In the genomic region with DNA sequence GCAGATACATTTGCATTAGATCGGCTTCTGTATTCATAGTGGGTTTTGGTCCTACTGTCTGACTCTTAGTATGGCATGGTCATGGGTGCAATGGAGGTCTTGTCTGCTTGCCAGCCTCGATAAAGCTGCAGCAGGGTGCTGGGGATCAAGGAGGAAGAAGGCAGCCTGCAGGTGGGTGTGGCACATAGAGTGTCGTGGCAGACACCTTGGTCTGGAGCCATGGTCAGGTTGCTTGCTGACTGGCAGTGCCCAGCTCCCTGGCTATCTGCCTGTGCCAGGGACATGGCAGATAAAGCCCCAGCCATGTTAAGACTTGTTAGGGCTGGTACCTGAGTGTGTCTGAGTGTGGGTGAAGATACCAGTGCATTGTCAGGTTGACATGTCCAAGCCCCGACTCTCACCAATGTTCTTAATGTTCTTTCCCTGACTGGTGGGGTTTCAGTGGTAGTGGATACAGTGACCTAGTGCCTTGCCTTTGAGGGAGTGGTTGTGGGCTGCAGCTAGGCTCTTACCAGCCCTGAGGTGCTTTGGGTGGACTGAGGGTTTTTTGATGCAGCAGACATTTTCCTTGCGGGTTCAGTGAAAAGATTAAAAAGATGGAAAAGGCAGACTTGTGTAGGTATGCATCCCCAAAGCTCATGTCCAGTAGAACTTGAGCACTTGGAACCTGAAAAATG, we compare ENCODE assay signal across 1 cellular context.
TF ChIP-seq lines count a peak whose summit lies in the region.

No MANE protein-coding gene starts in this region.

TF ChIP-seq in HCT116, 20 proteins besides CTCF, POLR2A, EP300 and RAD21 (continued from another document):
- TF ChIP-seq ZBTB33 (IDR thresholded peaks at IDR 0.05; ENCODE audit: extremely low read depth, insufficient replicate concordance, low read length) = no peak
- TF ChIP-seq, protein P1, sequence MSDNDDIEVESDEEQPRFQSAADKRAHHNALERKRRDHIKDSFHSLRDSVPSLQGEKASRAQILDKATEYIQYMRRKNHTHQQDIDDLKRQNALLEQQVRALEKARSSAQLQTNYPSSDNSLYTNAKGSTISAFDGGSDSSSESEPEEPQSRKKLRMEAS (IDR thresholded peaks at IDR 0.05) = no peak
- no peak for TF ChIP-seq SP1 (IDR thresholded peaks at IDR 0.05; ENCODE audit: low read depth)
- TF ChIP-seq EZH2phosphoT487 (IDR thresholded peaks at IDR 0.05; ENCODE audit: borderline replicate concordance) = no peak
- no peak for TF ChIP-seq ZFX (IDR thresholded peaks at IDR 0.05)
- TF ChIP-seq YY1 (IDR thresholded peaks at IDR 0.05; ENCODE audit: extremely low read depth, insufficient replicate concordance, low read depth, low read length) = no peak
- TF ChIP-seq ELF1 (IDR thresholded peaks at IDR 0.05; ENCODE audit: borderline replicate concordance, low read depth) = no peak
